In genomic region chr19:55339225-55340143, GRCh38 we compare ENCODE assay signal across 8 cellular contexts. TPM values are rescaled to one million over a fixed set of nuclear protein-coding genes. Genes with fewer than 3 reads are reported as not detected.
DNase-seq lines count a peak whose midpoint lies in the region; ATAC-seq and TF ChIP-seq lines count a peak whose summit lies in the region.

Gene KMT5C, plus strand, starts transcription at chr19:55339876. Its CDS starts 2,061 bp downstream, at chr19:55341937.

- H3K36me3 Mint-ChIP-seq in activated T-helper 17 cell treated with anti-CD3 and anti-CD28 coated beads, Interleukin-2, amount 50 U/mL, for 72 hours (ENCODE audit: low read depth): peaks cover 21% of the 10 kb centered on the region
- peaks cover 0 to 10% (median 2%) of the 10 kb centered on the region in 5 donors for H3K36me3 Mint-ChIP-seq in naive thymus-derived CD4-positive, alpha-beta T cell
- H3K36me3 Mint-ChIP-seq in stimulated activated naive B cell treated with anti-CD40 and anti-IgM and Interleukin-4, amounts not matched to agents 10 μg/mL and 1 μg/mL and 100 μg/mL, for 72 hours: peaks cover 15 to 24% of the 10 kb centered on the region in 2 donors

- H3K9me3 ChIP-seq in fibroblast of lung (ENCODE audit: control insufficient read depth, insufficient read depth, low read depth, low read length): no peaks in the 10 kb centered on the region
- H3K9me3 ChIP-seq in naive thymus-derived CD4-positive, alpha-beta T cell (ENCODE audit: control insufficient read depth in 2 of 3, low read length in 3 of 3): no peaks in the 10 kb centered on the region

- peaks cover 5% of the 10 kb centered on the region for H3K27me3 ChIP-seq in fibroblast of lung (ENCODE audit: control insufficient read depth, insufficient read depth, low read length)
- no peaks in the 10 kb centered on the region for H3K27me3 ChIP-seq in naive thymus-derived CD4-positive, alpha-beta T cell (ENCODE audit: control insufficient read depth in 2 of 2, insufficient read depth in 2 of 2, low read length in 2 of 2)

- ATAC-seq in activated T-helper 17 cell treated with anti-CD3 and anti-CD28 coated beads, Interleukin-2, amount 50 U/mL, for 72 hours (replicated peaks): peak; percentile 86
- peak; percentile 83 for ATAC-seq in naive thymus-derived CD4-positive, alpha-beta T cell
- peak; percentile 88 to 89 for ATAC-seq in stimulated activated naive B cell treated with anti-CD40 and anti-IgM and Interleukin-4, amounts not matched to agents 10 μg/mL and 1 μg/mL and 100 μg/mL, for 72 hours (replicated peaks)

- H3K79me2 ChIP-seq in fibroblast of lung (ENCODE audit: control insufficient read depth, insufficient read depth, low read length): no peaks in the 10 kb centered on the region

- H3K36me3 ChIP-seq in fibroblast of lung (ENCODE audit: control insufficient read depth, insufficient read depth, low read length): peaks cover 4% of the 10 kb centered on the region
- peaks cover 0 to 15% (median 0%) of the 10 kb centered on the region in 3 experiments for H3K36me3 ChIP-seq in naive thymus-derived CD4-positive, alpha-beta T cell (ENCODE audit: control insufficient read depth in 2 of 3, insufficient read depth in 3 of 3, low read length in 3 of 3)

- H2AFZ ChIP-seq in fibroblast of lung (ENCODE audit: low read length): peak within 1 kb of the TSS; percentile 46

- H3K27ac ChIP-seq in RWPE1 (peak within 1 kb of the TSS; percentile 97), fibroblast of lung (ENCODE audit: insufficient read depth, low read length) (peak within 1 kb of the TSS; percentile 89)
- H3K27ac ChIP-seq in naive thymus-derived CD4-positive, alpha-beta T cell (ENCODE audit: low read depth, low read length): peak within 1 kb of the TSS; percentile 93

- DNase-seq in EH (ENCODE audit: low read depth) (peak; percentile 100), GOT3 (lab: John Stamatoyannopoulos, UW) (peak; percentile 100), LNCaP clone FGC (ENCODE audit: low read depth) (peak; percentile 100), RWPE1 (ENCODE audit: low spot score) (peak; percentile 100), fibroblast of lung (ENCODE audit: low read depth in 2 of 2) (peak; percentile 100)
- DNase-seq in naive thymus-derived CD4-positive, alpha-beta T cell: peak; percentile 99 to 100 (median 100)
- peak; percentile 100 for DNase-seq in stimulated activated naive B cell treated with anti-CD40 and anti-IgM and Interleukin-4, amounts not matched to agents 10 μg/mL and 1 μg/mL and 100 μg/mL, for 72 hours

- H3K4me3 ChIP-seq in LNCaP clone FGC (ENCODE audit: low read depth, low read length): peak within 1 kb of the TSS; percentile 97
- peak within 1 kb of the TSS; percentile 73 to 80 (median 76) for H3K4me3 ChIP-seq in fibroblast of lung (replicated peaks in 1 of 4; ENCODE audit: control extremely low read depth in 1 of 4, insufficient read depth in 1 of 4, low read depth in 3 of 4, low read length in 4 of 4)
- H3K4me3 ChIP-seq in naive thymus-derived CD4-positive, alpha-beta T cell (ENCODE audit: low read length): peak within 1 kb of the TSS; percentile 80

- peak within 1 kb of the TSS; percentile 89 for H3K4me3 Mint-ChIP-seq in activated T-helper 17 cell treated with anti-CD3 and anti-CD28 coated beads, Interleukin-2, amount 50 U/mL, for 72 hours
- H3K4me3 Mint-ChIP-seq in naive thymus-derived CD4-positive, alpha-beta T cell: peak within 1 kb of the TSS; percentile 87 to 99 (median 96)
- peak within 1 kb of the TSS; percentile 90 to 94 for H3K4me3 Mint-ChIP-seq in stimulated activated naive B cell treated with anti-CD40 and anti-IgM and Interleukin-4, amounts not matched to agents 10 μg/mL and 1 μg/mL and 100 μg/mL, for 72 hours

- peaks cover 10% of the 10 kb centered on the region for H3K4me1 Mint-ChIP-seq in activated T-helper 17 cell treated with anti-CD3 and anti-CD28 coated beads, Interleukin-2, amount 50 U/mL, for 72 hours
- H3K4me1 Mint-ChIP-seq in naive thymus-derived CD4-positive, alpha-beta T cell: peaks cover 5 to 28% (median 24%) of the 10 kb centered on the region in 7 donors
- H3K4me1 Mint-ChIP-seq in stimulated activated naive B cell treated with anti-CD40 and anti-IgM and Interleukin-4, amounts not matched to agents 10 μg/mL and 1 μg/mL and 100 μg/mL, for 72 hours: peaks cover 16 to 26% of the 10 kb centered on the region in 2 donors

- H3K27ac Mint-ChIP-seq in activated T-helper 17 cell treated with anti-CD3 and anti-CD28 coated beads, Interleukin-2, amount 50 U/mL, for 72 hours: peak within 1 kb of the TSS; percentile 99
- H3K27ac Mint-ChIP-seq in naive thymus-derived CD4-positive, alpha-beta T cell: peak within 1 kb of the TSS; percentile 88 to 100 (median 97)
- H3K27ac Mint-ChIP-seq in stimulated activated naive B cell treated with anti-CD40 and anti-IgM and Interleukin-4, amounts not matched to agents 10 μg/mL and 1 μg/mL and 100 μg/mL, for 72 hours: peak within 1 kb of the TSS; percentile 94

- TF ChIP-seq CTCF in LNCaP clone FGC (IDR thresholded peaks at IDR 0.05; ENCODE audit: control insufficient read depth, extremely low read depth, insufficient read depth) (no peak), RWPE1 (conservative IDR thresholded peaks at IDR 0.05; ENCODE audit: low read depth) (no peak), fibroblast of lung (conservative IDR thresholded peaks at IDR 0.05 in 1 of 2, IDR thresholded peaks at IDR 0.05 in 1 of 2; ENCODE audit: low read depth in 1 of 2, low read length in 2 of 2) (peak; percentile 29 to 34)

- H3K4me2 ChIP-seq in fibroblast of lung (ENCODE audit: extremely low read depth, insufficient read depth, low read length): peak within 1 kb of the TSS; percentile 94

- POLR2A ChIA-PET in RWPE1 (lab: Yijun Ruan, JAX; ENCODE audit: low non-redundant PET): interaction anchor here (0.5 to 1.0 kb wide), 10 partner anchors 16 to 233 kb away, joined by 3 to 8 read pairs (median 4); partner anchors contain the start of gene TMEM238
- POLR2A ChIA-PET in naive thymus-derived CD4-positive, alpha-beta T cell (lab: Charles Lee): interaction anchor here (0.9 to 2.4 kb wide), 16 partner anchors 29 to 315 kb away, joined by 4 to 27 read pairs (median 8); partner anchors contain the start of genes FIZ1, HSPBP1, ISOC2 and PPP6R1

- peaks cover 3% of the 10 kb centered on the region for H3K27me3 Mint-ChIP-seq in activated T-helper 17 cell treated with anti-CD3 and anti-CD28 coated beads, Interleukin-2, amount 50 U/mL, for 72 hours
- H3K27me3 Mint-ChIP-seq in naive thymus-derived CD4-positive, alpha-beta T cell: peaks cover 0 to 16% (median 0%) of the 10 kb centered on the region in 5 donors
- H3K27me3 Mint-ChIP-seq in stimulated activated naive B cell treated with anti-CD40 and anti-IgM and Interleukin-4, amounts not matched to agents 10 μg/mL and 1 μg/mL and 100 μg/mL, for 72 hours: peaks cover 22 to 38% of the 10 kb centered on the region in 2 donors

- H4K20me1 ChIP-seq in fibroblast of lung (ENCODE audit: control insufficient read depth, extremely low read depth, insufficient read depth, low read length): no peaks in the 10 kb centered on the region

- intact Hi-C loops in naive thymus-derived CD4-positive, alpha-beta T cell (cut with micrococcal nuclease): loop anchor here (1.0 to 5.0 kb wide), 23 partner anchors 15 to 1149 kb away; partner anchors contain the start of genes COX6B2 (in 2 of the 2), HSPBP1 (in 2 of the 2), PPP6R1 (in 2 of the 2) and RPL28 (in 2 of the 2)

- CTCF ChIA-PET in RWPE1 (lab: Yijun Ruan, JAX): interaction anchor here (0.5 to 1.4 kb wide), 5 partner anchors 23 to 193 kb away, joined by 3 to 4 read pairs (median 3); partner anchors contain the start of gene TMEM238
- CTCF ChIA-PET in naive thymus-derived CD4-positive, alpha-beta T cell (lab: Charles Lee): interaction anchor here (1.5 to 2.1 kb wide), 2 partner anchors 38 to 45 kb away, joined by 4 to 12 read pairs; partner anchors contain the start of gene TMEM238

- H3K9me3 Mint-ChIP-seq in activated T-helper 17 cell treated with anti-CD3 and anti-CD28 coated beads, Interleukin-2, amount 50 U/mL, for 72 hours: no peaks in the 10 kb centered on the region
- peaks cover 0 to 4% (median 0%) of the 10 kb centered on the region in 11 donors for H3K9me3 Mint-ChIP-seq in naive thymus-derived CD4-positive, alpha-beta T cell
- no peaks in the 10 kb centered on the region for H3K9me3 Mint-ChIP-seq in stimulated activated naive B cell treated with anti-CD40 and anti-IgM and Interleukin-4, amounts not matched to agents 10 μg/mL and 1 μg/mL and 100 μg/mL, for 72 hours

- peaks cover 9% of the 10 kb centered on the region for H3K4me1 ChIP-seq in fibroblast of lung (ENCODE audit: control insufficient read depth, extremely low read depth, insufficient read depth, low read length)
- peaks cover 8 to 15% of the 10 kb centered on the region in 2 donors for H3K4me1 ChIP-seq in naive thymus-derived CD4-positive, alpha-beta T cell (ENCODE audit: control insufficient read depth in 2 of 2, insufficient read depth in 2 of 2, low read length in 2 of 2)

- H3K9ac ChIP-seq in fibroblast of lung (ENCODE audit: insufficient read depth, low read length): peak within 1 kb of the TSS; percentile 68

RNA-seq across cellular contexts. Expression of gene KMT5C, which starts in this region (rescaled TPM):
- 10 to 100 TPM; 15.6 to 25.3 TPM for total RNA-seq in activated T-helper 17 cell treated with anti-CD3 and anti-CD28 coated beads, Interleukin-2, amount 50 U/mL, for 72 hours
- total RNA-seq in fibroblast of lung: 4.1 and 4.6 TPM in 2 replicates
- polyA plus RNA-seq in fibroblast of lung: 1.9 and 2.5 TPM in 2 replicates
- 1.8 and 2.0 TPM in 2 replicates for polyA plus RNA-seq in fibroblast of lung (2012)
- 0.39 and 1.0 TPM in 2 replicates for polyA minus RNA-seq in fibroblast of lung (ENCODE audit: low replicate concordance)
- total RNA-seq in naive thymus-derived CD4-positive, alpha-beta T cell: 10 to 100 TPM; 21.8 to 63.3 (median 27.2) TPM
- polyA plus RNA-seq in naive thymus-derived CD4-positive, alpha-beta T cell: 1 to 10 TPM in 1 of 2 donors, under 1 TPM in 1; 0.84 to 2.9 TPM

Comparison
In these comparisons a context has a peak if more than half of its experiments do, and no peak if none do; other contexts are left out.
1. Peak in every context shown above with its lines: DNase-seq, ATAC-seq, H3K4me3 ChIP-seq and H3K27ac ChIP-seq.
2. CTCF ChIP-seq: peak in fibroblast of lung (2 of 2); none in LNCaP clone FGC (single experiment) and RWPE1 (single experiment).